Comparison of ENCODE assay signal across 1 cellular context in genomic region chr11:18321991-18322711, GRCh38.
TF ChIP-seq lines count a peak whose summit lies in the region.

GTF2H1 (plus strand) TSS chr11:18322567; CDS start chr11:18333075, 10,508 bp downstream.
HPS5 (minus strand) TSS chr11:18322140; CDS start chr11:18317858, 4,282 bp downstream.

TF ChIP-seq in GM12878, 131 proteins besides CTCF, POLR2A, EP300 and RAD21 (continued from another document and continues in another):
- TF ChIP-seq E2F4 (IDR thresholded peaks at IDR 0.05; ENCODE audit: low read depth, low read length): no peak
- TF ChIP-seq NR2C2 (IDR thresholded peaks at IDR 0.05; ENCODE audit: borderline replicate concordance, control insufficient read depth, insufficient read length, low read depth): no peak
- TF ChIP-seq SMC3 (IDR thresholded peaks at IDR 0.05; ENCODE audit: borderline replicate concordance, low read length): 0 out of 2 replicates have a peak, but pooled peaks have one; percentile 18
- TF ChIP-seq ATF7 (IDR thresholded peaks at IDR 0.05; ENCODE audit: low read depth): peak; percentile 99
- TF ChIP-seq, protein P1, sequence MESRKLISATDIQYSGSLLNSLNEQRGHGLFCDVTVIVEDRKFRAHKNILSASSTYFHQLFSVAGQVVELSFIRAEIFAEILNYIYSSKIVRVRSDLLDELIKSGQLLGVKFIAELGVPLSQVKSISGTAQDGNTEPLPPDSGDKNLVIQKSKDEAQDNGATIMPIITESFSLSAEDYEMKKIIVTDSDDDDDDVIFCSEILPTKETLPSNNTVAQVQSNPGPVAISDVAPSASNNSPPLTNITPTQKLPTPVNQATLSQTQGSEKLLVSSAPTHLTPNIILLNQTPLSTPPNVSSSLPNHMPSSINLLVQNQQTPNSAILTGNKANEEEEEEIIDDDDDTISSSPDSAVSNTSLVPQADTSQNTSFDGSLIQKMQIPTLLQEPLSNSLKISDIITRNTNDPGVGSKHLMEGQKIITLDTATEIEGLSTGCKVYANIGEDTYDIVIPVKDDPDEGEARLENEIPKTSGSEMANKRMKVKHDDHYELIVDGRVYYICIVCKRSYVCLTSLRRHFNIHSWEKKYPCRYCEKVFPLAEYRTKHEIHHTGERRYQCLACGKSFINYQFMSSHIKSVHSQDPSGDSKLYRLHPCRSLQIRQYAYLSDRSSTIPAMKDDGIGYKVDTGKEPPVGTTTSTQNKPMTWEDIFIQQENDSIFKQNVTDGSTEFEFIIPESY (IDR thresholded peaks at IDR 0.05): no peak
- TF ChIP-seq BHLHE40 (IDR thresholded peaks at IDR 0.05; ENCODE audit: borderline replicate concordance in 1 of 2, low read depth in 2 of 2, low read length in 1 of 2): peak; percentile 97 to 100
- peak; percentile 32 to 37 for TF ChIP-seq EGR1 (IDR thresholded peaks at IDR 0.05; ENCODE audit: borderline replicate concordance in 1 of 2, low read depth in 2 of 2, low read length in 2 of 2)
- TF ChIP-seq PAX8 (IDR thresholded peaks at IDR 0.05): no peak
- TF ChIP-seq, protein P2, sequence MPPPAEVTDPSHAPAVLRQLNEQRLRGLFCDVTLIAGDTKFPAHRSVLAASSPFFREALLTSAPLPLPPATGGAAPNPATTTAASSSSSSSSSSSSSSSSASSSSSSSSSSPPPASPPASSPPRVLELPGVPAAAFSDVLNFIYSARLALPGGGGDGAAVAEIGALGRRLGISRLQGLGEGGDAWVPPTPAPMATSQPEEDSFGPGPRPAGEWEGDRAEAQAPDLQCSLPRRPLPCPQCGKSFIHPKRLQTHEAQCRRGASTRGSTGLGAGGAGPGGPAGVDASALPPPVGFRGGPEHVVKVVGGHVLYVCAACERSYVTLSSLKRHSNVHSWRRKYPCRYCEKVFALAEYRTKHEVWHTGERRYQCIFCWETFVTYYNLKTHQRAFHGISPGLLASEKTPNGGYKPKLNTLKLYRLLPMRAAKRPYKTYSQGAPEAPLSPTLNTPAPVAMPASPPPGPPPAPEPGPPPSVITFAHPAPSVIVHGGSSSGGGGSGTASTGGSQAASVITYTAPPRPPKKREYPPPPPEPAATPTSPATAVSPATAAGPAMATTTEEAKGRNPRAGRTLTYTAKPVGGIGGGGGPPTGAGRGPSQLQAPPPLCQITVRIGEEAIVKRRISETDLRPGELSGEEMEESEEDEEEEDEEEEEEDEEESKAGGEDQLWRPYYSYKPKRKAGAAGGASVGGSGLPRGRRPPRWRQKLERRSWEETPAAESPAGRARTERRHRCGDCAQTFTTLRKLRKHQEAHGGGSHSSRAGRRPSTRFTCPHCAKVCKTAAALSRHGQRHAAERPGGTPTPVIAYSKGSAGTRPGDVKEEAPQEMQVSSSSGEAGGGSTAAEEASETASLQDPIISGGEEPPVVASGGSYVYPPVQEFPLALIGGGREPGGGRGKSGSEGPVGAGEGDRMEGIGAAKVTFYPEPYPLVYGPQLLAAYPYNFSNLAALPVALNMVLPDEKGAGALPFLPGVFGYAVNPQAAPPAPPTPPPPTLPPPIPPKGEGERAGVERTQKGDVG (CRISPR knock-in tag; IDR thresholded peaks at IDR 0.05): peak; percentile 65
- TF ChIP-seq, protein P3, sequence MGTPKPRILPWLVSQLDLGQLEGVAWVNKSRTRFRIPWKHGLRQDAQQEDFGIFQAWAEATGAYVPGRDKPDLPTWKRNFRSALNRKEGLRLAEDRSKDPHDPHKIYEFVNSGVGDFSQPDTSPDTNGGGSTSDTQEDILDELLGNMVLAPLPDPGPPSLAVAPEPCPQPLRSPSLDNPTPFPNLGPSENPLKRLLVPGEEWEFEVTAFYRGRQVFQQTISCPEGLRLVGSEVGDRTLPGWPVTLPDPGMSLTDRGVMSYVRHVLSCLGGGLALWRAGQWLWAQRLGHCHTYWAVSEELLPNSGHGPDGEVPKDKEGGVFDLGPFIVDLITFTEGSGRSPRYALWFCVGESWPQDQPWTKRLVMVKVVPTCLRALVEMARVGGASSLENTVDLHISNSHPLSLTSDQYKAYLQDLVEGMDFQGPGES (IDR thresholded peaks at IDR 0.05): peak; percentile 71
- no peak for TF ChIP-seq IRF5 (IDR thresholded peaks at IDR 0.05; ENCODE audit: borderline replicate concordance)
- peak; percentile 71; the same call in 1 of the 2 replicates for TF ChIP-seq PRDM15 (CRISPR knock-in tag; IDR thresholded peaks at IDR 0.05)
- peak; percentile 89 for TF ChIP-seq MEF2B (IDR thresholded peaks at IDR 0.05; ENCODE audit: partially characterized antibody, poor library complexity, severe bottlenecking)
- peak; percentile 98 for TF ChIP-seq CREB1 (IDR thresholded peaks at IDR 0.05; ENCODE audit: low read depth)
- TF ChIP-seq ZZZ3 (IDR thresholded peaks at IDR 0.05; ENCODE audit: control insufficient read depth, insufficient read length, low read depth): no peak
- TF ChIP-seq GATAD2B (conservative IDR thresholded peaks at IDR 0.05; ENCODE audit: low read depth): peak; percentile 97
- no peak for TF ChIP-seq HDAC2 (IDR thresholded peaks at IDR 0.05)
- no peak for TF ChIP-seq BCL11A (IDR thresholded peaks at IDR 0.05; ENCODE audit: low read depth, low read length)
- 0 out of 2 replicates have a peak, but pooled peaks have one; percentile 16 for TF ChIP-seq ESRRA (IDR thresholded peaks at IDR 0.05; ENCODE audit: low read length)
- 0 out of 2 replicates have a peak, but pooled peaks have one; percentile 3 for TF ChIP-seq MEF2A (IDR thresholded peaks at IDR 0.05; ENCODE audit: insufficient read depth, low read depth, low read length)
- TF ChIP-seq HDAC6 (IDR thresholded peaks at IDR 0.05; ENCODE audit: unreplicated experiment): no peak
- peak; percentile 92 for TF ChIP-seq GABPA (IDR thresholded peaks at IDR 0.05; ENCODE audit: low read depth)
- peak; percentile 81 for TF ChIP-seq JUND (IDR thresholded peaks at IDR 0.05; ENCODE audit: low read depth, low read length)
- no peak for TF ChIP-seq RCOR1 (conservative IDR thresholded peaks at IDR 0.05; ENCODE audit: low read depth, low read length)
- TF ChIP-seq TBL1XR1 (IDR thresholded peaks at IDR 0.05; ENCODE audit: low read depth, low read length): peak; percentile 22; the same call in 1 of the 2 replicates
- TF ChIP-seq ASH2L (IDR thresholded peaks at IDR 0.05; ENCODE audit: borderline replicate concordance, low read depth): peak; percentile 94; the same call in 1 of the 2 replicates
- TF ChIP-seq RBBP5 (conservative IDR thresholded peaks at IDR 0.05): 0 out of 2 replicates have a peak, but pooled peaks have one; percentile 70
- peak; percentile 91 for TF ChIP-seq MXI1 (IDR thresholded peaks at IDR 0.05; ENCODE audit: low read depth, low read length)
- TF ChIP-seq RUNX3 (IDR thresholded peaks at IDR 0.05; ENCODE audit: low read length): peak; percentile 82
- no peak for TF ChIP-seq MTA3 (IDR thresholded peaks at IDR 0.05; ENCODE audit: borderline replicate concordance, low read length)
- TF ChIP-seq SRF (IDR thresholded peaks at IDR 0.05; ENCODE audit: low read depth in 2 of 2, low read length in 2 of 2): no peak
- TF ChIP-seq MYB (IDR thresholded peaks at IDR 0.05; ENCODE audit: borderline replicate concordance, low read depth, low read length): 0 out of 2 replicates have a peak, but pooled peaks have one; percentile 5
- TF ChIP-seq CBFB (IDR thresholded peaks at IDR 0.05; ENCODE audit: low read depth): peak; percentile 95
- peak; percentile 84 for TF ChIP-seq FOXK2 (IDR thresholded peaks at IDR 0.05)
- TF ChIP-seq, protein P4, sequence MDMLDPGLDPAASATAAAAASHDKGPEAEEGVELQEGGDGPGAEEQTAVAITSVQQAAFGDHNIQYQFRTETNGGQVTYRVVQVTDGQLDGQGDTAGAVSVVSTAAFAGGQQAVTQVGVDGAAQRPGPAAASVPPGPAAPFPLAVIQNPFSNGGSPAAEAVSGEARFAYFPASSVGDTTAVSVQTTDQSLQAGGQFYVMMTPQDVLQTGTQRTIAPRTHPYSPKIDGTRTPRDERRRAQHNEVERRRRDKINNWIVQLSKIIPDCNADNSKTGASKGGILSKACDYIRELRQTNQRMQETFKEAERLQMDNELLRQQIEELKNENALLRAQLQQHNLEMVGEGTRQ (IDR thresholded peaks at IDR 0.05; ENCODE audit: borderline replicate concordance, low read depth, low read length): peak; percentile 96
- TF ChIP-seq RELA (IDR thresholded peaks at IDR 0.05; ENCODE audit: borderline replicate concordance, partially characterized antibody): peak; percentile 81
- no peak for TF ChIP-seq BRCA1 (IDR thresholded peaks at IDR 0.05; ENCODE audit: low read depth, low read length)
- peak; percentile 89 for TF ChIP-seq CHD2 (IDR thresholded peaks at IDR 0.05; ENCODE audit: borderline replicate concordance, low read depth, low read length)
- TF ChIP-seq E4F1 (IDR thresholded peaks at IDR 0.05; ENCODE audit: borderline replicate concordance, partially characterized antibody): peak; percentile 94
- peak; percentile 93 for TF ChIP-seq TAF1 (IDR thresholded peaks at IDR 0.05; ENCODE audit: borderline replicate concordance, low read depth, low read length)
- peak; percentile 40; the same call in 1 of the 2 replicates for TF ChIP-seq MTA2 (IDR thresholded peaks at IDR 0.05; ENCODE audit: low read depth)
- TF ChIP-seq POLR2AphosphoS2 (IDR thresholded peaks at IDR 0.05; ENCODE audit: low read depth, low read length): peak; percentile 88; the same call in 1 of the 2 replicates
- TF ChIP-seq HCFC1 (IDR thresholded peaks at IDR 0.05; ENCODE audit: low read length): peak; percentile 69
